ENCODE assay signal across 19 cellular contexts in the genomic region with DNA sequence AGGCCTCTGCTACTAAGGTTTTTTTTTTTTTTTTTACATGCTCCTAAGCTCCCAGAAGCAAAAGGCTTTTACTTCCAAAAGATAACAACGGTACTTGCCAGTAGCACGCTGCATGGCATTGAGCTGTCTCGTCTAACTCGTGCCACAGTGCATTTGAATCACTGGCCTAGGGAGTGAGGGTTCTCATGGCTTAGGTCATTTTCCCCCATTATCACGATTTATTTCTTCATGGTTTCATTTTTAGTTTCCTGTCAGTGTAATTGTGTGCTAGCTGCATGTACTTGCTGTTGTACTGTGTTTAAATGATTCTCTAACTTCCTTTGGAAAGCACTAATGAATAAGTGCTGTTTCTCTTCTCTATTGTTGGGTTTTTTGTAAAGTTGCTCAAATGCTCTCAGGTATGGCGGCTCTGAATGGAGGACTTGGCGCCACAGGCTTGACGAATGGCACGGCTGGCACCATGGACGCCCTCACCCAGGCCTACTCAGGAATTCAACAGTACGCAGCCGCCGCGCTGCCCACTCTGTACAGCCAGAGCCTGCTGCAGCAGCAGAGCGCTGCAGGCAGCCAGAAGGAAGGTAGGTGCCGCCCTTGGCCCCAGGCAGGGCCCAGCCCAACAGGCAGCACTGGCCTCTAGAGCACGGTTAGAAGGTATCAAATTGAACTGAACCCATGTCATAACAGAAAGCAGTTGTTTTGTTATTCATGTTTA.
DNase-seq lines count a peak whose midpoint lies in the region; ATAC-seq and TF ChIP-seq lines count a peak whose summit lies in the region.
"Had no signal": no experiment of that assay in that cellular context is flagged by ENCODE, and none has a peak within 500 bp of the region (broad histone marks: within the 10 kb centered on the region; RNA-seq: fewer than 3 reads in every experiment).

No MANE protein-coding gene starts in this region.

- peaks cover 16 to 18% of the 10 kb centered on the region in 2 donors for H3K4me1 ChIP-seq in naive thymus-derived CD4-positive, alpha-beta T cell (ENCODE audit: control insufficient read depth in 2 of 2, insufficient read depth in 2 of 2, low read length in 2 of 2)
- H3K4me1 ChIP-seq: prostate gland had no signal

- CTCF ChIA-PET in naive thymus-derived CD4-positive, alpha-beta T cell (lab: Charles Lee): interaction anchor here (0.6 kb wide), 1 partner anchor 1984 kb away, joined by 3 read pairs; no protein-coding TSS in a partner anchor

- POLR2A ChIA-PET in naive thymus-derived CD4-positive, alpha-beta T cell (lab: Charles Lee): interaction anchor here (0.6 kb wide), 2 partner anchors 75 to 76 kb away, joined by 3 to 4 read pairs; no protein-coding TSS in a partner anchor

- H3K36me3 Mint-ChIP-seq in T-helper 2 cell treated with Interferon-gamma antibody and Interleukin-4, amounts not matched to agents 5 μg/mL and 100 μg/mL, for 36 hours (ENCODE audit: low read depth): peaks cover 88% of the 10 kb centered on the region
- H3K36me3 Mint-ChIP-seq in activated T-helper 2 cell treated with anti-CD3 and anti-CD28 coated beads, Interferon-gamma antibody, Interleukin-2, Interleukin-4, amounts not matched to agents 10 μg/mL and 5 μg/mL and 100 μg/mL, durations not matched to agents 14 hours and 24 hours and 36 hours (ENCODE audit: low read depth): peaks cover 98% of the 10 kb centered on the region
- peaks cover 36 to 85% (median 64%) of the 10 kb centered on the region in 5 donors for H3K36me3 Mint-ChIP-seq in naive thymus-derived CD4-positive, alpha-beta T cell

- no peak overlapping the region for H3K4me3 Mint-ChIP-seq in T-helper 2 cell treated with Interferon-gamma antibody and Interleukin-4, amounts not matched to agents 5 μg/mL and 100 μg/mL, for 36 hours
- H3K4me3 Mint-ChIP-seq in activated T-helper 2 cell treated with anti-CD3 and anti-CD28 coated beads, Interferon-gamma antibody, Interleukin-2, Interleukin-4, amounts not matched to agents 10 μg/mL and 5 μg/mL and 100 μg/mL, durations not matched to agents 14 hours and 24 hours and 36 hours (ENCODE audit: low read depth): no peak overlapping the region
- peak overlapping the region in 2 of 10 donors; percentile 1 to 4 for H3K4me3 Mint-ChIP-seq in naive thymus-derived CD4-positive, alpha-beta T cell

- H3K9me3 ChIP-seq in naive thymus-derived CD4-positive, alpha-beta T cell (ENCODE audit: control insufficient read depth in 2 of 3, low read length in 3 of 3): no peaks in the 10 kb centered on the region
- H3K9me3 ChIP-seq: prostate gland had no signal

- H3K27me3 Mint-ChIP-seq in T-helper 2 cell treated with Interferon-gamma antibody and Interleukin-4, amounts not matched to agents 5 μg/mL and 100 μg/mL, for 36 hours (ENCODE audit: low read depth): no peaks in the 10 kb centered on the region
- no peaks in the 10 kb centered on the region for H3K27me3 Mint-ChIP-seq in activated T-helper 2 cell treated with anti-CD3 and anti-CD28 coated beads, Interferon-gamma antibody, Interleukin-2, Interleukin-4, amounts not matched to agents 10 μg/mL and 5 μg/mL and 100 μg/mL, durations not matched to agents 14 hours and 24 hours and 36 hours (ENCODE audit: low read depth)
- no peaks in the 10 kb centered on the region for H3K27me3 Mint-ChIP-seq in naive thymus-derived CD4-positive, alpha-beta T cell

- H3K4me3 ChIP-seq in GM12865 (ENCODE audit: low read depth, low read length): no peak overlapping the region
- H3K4me3 ChIP-seq in naive thymus-derived CD4-positive, alpha-beta T cell (ENCODE audit: low read length): no peak overlapping the region
- H3K4me3 ChIP-seq: GM23248, lung, prostate gland had no signal

- H3K9me3 Mint-ChIP-seq in T-helper 2 cell treated with Interferon-gamma antibody and Interleukin-4, amounts not matched to agents 5 μg/mL and 100 μg/mL, for 36 hours: no peaks in the 10 kb centered on the region
- no peaks in the 10 kb centered on the region for H3K9me3 Mint-ChIP-seq in activated T-helper 2 cell treated with anti-CD3 and anti-CD28 coated beads, Interferon-gamma antibody, Interleukin-2, Interleukin-4, amounts not matched to agents 10 μg/mL and 5 μg/mL and 100 μg/mL, durations not matched to agents 14 hours and 24 hours and 36 hours
- peaks cover 0 to 2% (median 0%) of the 10 kb centered on the region in 11 donors for H3K9me3 Mint-ChIP-seq in naive thymus-derived CD4-positive, alpha-beta T cell

- intact Hi-C loops in activated T-helper 2 cell treated with anti-CD3 and anti-CD28 coated beads, Interferon-gamma antibody, Interleukin-2, Interleukin-4, amounts not matched to agents 10 μg/mL and 5 μg/mL and 100 μg/mL, durations not matched to agents 14 hours and 24 hours and 36 hours (cut with micrococcal nuclease): loop anchor here (10.0 kb wide), 1 partner anchor 154 kb away; no protein-coding TSS in a partner anchor
- intact Hi-C loops in naive thymus-derived CD4-positive, alpha-beta T cell (cut with micrococcal nuclease): no loop called here

- H3K36me3 ChIP-seq in naive thymus-derived CD4-positive, alpha-beta T cell (ENCODE audit: control insufficient read depth in 2 of 3, insufficient read depth in 3 of 3, low read length in 3 of 3): peaks cover 26 to 98% (median 28%) of the 10 kb centered on the region in 3 experiments
- H3K36me3 ChIP-seq: prostate gland had no signal

- no peak for DNase-seq in T-helper 2 cell treated with Interferon-gamma antibody and Interleukin-4, amounts not matched to agents 5 μg/mL and 100 μg/mL, for 36 hours (ENCODE audit: low spot score)
- DNase-seq in T-helper 2 cell (no peak), GM12865 (ENCODE audit: low read depth) (peak; percentile 17), NCI-H1930 (lab: John Stamatoyannopoulos, UW) (no peak), T1000 (lab: John Stamatoyannopoulos, UW) (no peak), DMS 273 (lab: John Stamatoyannopoulos, UW; ENCODE audit: unreplicated experiment) (no peak)
- no peak for DNase-seq in activated T-helper 2 cell treated with anti-CD3 and anti-CD28 coated beads, Interferon-gamma antibody, Interleukin-2, Interleukin-4, amounts not matched to agents 10 μg/mL and 5 μg/mL and 100 μg/mL, durations not matched to agents 14 hours and 24 hours and 36 hours (ENCODE audit: low spot score)
- no peak for DNase-seq in naive thymus-derived CD4-positive, alpha-beta T cell
- DNase-seq: AML-193, foreskin fibroblast, GM23248, hippocampal formation, islet precursor cell, Karpas-422, NCI-H2107, NCI-H510A treated with DMSO at 0.1 percent for 48 hours had no signal

- H3K27me3 ChIP-seq in naive thymus-derived CD4-positive, alpha-beta T cell (ENCODE audit: control insufficient read depth in 2 of 2, insufficient read depth in 2 of 2, low read length in 2 of 2): no peaks in the 10 kb centered on the region

- peak overlapping the region; percentile 3 for H3K27ac Mint-ChIP-seq in T-helper 2 cell treated with Interferon-gamma antibody and Interleukin-4, amounts not matched to agents 5 μg/mL and 100 μg/mL, for 36 hours
- peak overlapping the region; percentile 83 for H3K27ac Mint-ChIP-seq in activated T-helper 2 cell treated with anti-CD3 and anti-CD28 coated beads, Interferon-gamma antibody, Interleukin-2, Interleukin-4, amounts not matched to agents 10 μg/mL and 5 μg/mL and 100 μg/mL, durations not matched to agents 14 hours and 24 hours and 36 hours
- peak overlapping the region; percentile 45 to 92 (median 85) for H3K27ac Mint-ChIP-seq in naive thymus-derived CD4-positive, alpha-beta T cell

- peaks cover 26% of the 10 kb centered on the region for H3K4me1 Mint-ChIP-seq in T-helper 2 cell treated with Interferon-gamma antibody and Interleukin-4, amounts not matched to agents 5 μg/mL and 100 μg/mL, for 36 hours (ENCODE audit: low read depth)
- peaks cover 39% of the 10 kb centered on the region for H3K4me1 Mint-ChIP-seq in activated T-helper 2 cell treated with anti-CD3 and anti-CD28 coated beads, Interferon-gamma antibody, Interleukin-2, Interleukin-4, amounts not matched to agents 10 μg/mL and 5 μg/mL and 100 μg/mL, durations not matched to agents 14 hours and 24 hours and 36 hours (ENCODE audit: low read depth)
- H3K4me1 Mint-ChIP-seq in naive thymus-derived CD4-positive, alpha-beta T cell: peaks cover 28 to 87% (median 67%) of the 10 kb centered on the region in 7 donors

- H3K27ac ChIP-seq in naive thymus-derived CD4-positive, alpha-beta T cell (ENCODE audit: low read depth, low read length): peak overlapping the region; percentile 14
- H3K27ac ChIP-seq: 22Rv1, GM23248, prostate gland had no signal

- ATAC-seq in naive thymus-derived CD4-positive, alpha-beta T cell: no peak

- no peak for TF ChIP-seq CTCF in GM12865 (IDR thresholded peaks at IDR 0.05; ENCODE audit: insufficient read depth, low read depth, low read length, missing control alignments)

Comparison
In these comparisons a context has a peak if more than half of its experiments do, and no peak if none do; other contexts are left out.
1. H3K27ac Mint-ChIP-seq: peak in every context shown above with its lines; median percentile 85 in naive thymus-derived CD4-positive, alpha-beta T cell; 83 in activated T-helper 2 cell treated with anti-CD3 and anti-CD28 coated beads, Interferon-gamma antibody, Interleukin-2, Interleukin-4, amounts not matched to agents 10 μg/mL and 5 μg/mL and 100 μg/mL, durations not matched to agents 14 hours and 24 hours and 36 hours; 3 in T-helper 2 cell treated with Interferon-gamma antibody and Interleukin-4, amounts not matched to agents 5 μg/mL and 100 μg/mL, for 36 hours.